ENCODE assay signal across 10 cellular contexts in genomic region chr7:30920584-30921539, GRCh38. TPM values are rescaled to one million over a fixed set of nuclear protein-coding genes. Genes with fewer than 3 reads are reported as not detected.
DNase-seq lines count a peak whose midpoint lies in the region; ATAC-seq lines count a peak whose summit lies in the region.
"Had no signal": no experiment of that assay in that cellular context is flagged by ENCODE, and none has a peak within 500 bp of the region (broad histone marks: within the 10 kb centered on the region; RNA-seq: fewer than 3 reads in every experiment).

No MANE protein-coding gene starts in this region.

- H3K27ac ChIP-seq in esophagus (ENCODE audit: low read depth in 2 of 2, low read length in 1 of 2): peak overlapping the region; percentile 18 to 60
- peak overlapping the region; percentile 23 for H3K27ac ChIP-seq in muscle layer of colon (ENCODE audit: low read depth, low read length)

- ATAC-seq in GM21786 (IDR thresholded peaks at IDR 0.05; ENCODE audit: unreplicated experiment) (no peak), HG02970 (IDR thresholded peaks at IDR 0.05; ENCODE audit: low FRiP score, unreplicated experiment) (no peak)

- no peaks in the 10 kb centered on the region for H3K9me3 ChIP-seq in esophagus (ENCODE audit: control insufficient read depth in 2 of 2, insufficient read depth in 1 of 2, low read depth in 1 of 2, low read length in 1 of 2)
- H3K9me3 ChIP-seq in muscle layer of colon (ENCODE audit: low read length): no peaks in the 10 kb centered on the region
- H3K9me3 ChIP-seq: Caco-2 had no signal

- H3K4me3 ChIP-seq in esophagus (ENCODE audit: low read depth in 1 of 2, low read length in 2 of 2) (no peak overlapping the region), muscle layer of colon (ENCODE audit: low read depth in 1 of 2, low read length in 2 of 2) (peak overlapping the region in 1 of 2 donors; percentile 11)

- DNase-seq in A172 (ENCODE audit: low spot score) (peak; percentile 93), LHCN-M2 (ENCODE audit: low read depth) (peak; percentile 48), HT-29 (ENCODE audit: low spot score) (no peak), amygdala (lab: John Stamatoyannopoulos, UW) (no peak)

- H3K9ac ChIP-seq in muscle layer of colon (ENCODE audit: low read length): no peak overlapping the region

- H3K36me3 ChIP-seq in esophagus (ENCODE audit: control insufficient read depth in 2 of 2, insufficient read depth in 2 of 2, low read length in 1 of 2): peaks cover 0 to 6% of the 10 kb centered on the region in 2 donors
- H3K36me3 ChIP-seq in muscle layer of colon (ENCODE audit: insufficient read depth, low read length): peaks cover 35% of the 10 kb centered on the region

- H3K4me1 ChIP-seq in esophagus (ENCODE audit: control insufficient read depth in 2 of 2, insufficient read depth in 2 of 2, low read length in 1 of 2) (peaks cover 0 to 15% of the 10 kb centered on the region in 2 donors), muscle layer of colon (ENCODE audit: insufficient read depth, low read length) (peaks cover 48% of the 10 kb centered on the region)
- H3K4me1 ChIP-seq: Caco-2 had no signal

- 54 to 59% methylated on average over 9 of the region's 9 CpGs for WGBS in esophagus, 2 donors

- no peaks in the 10 kb centered on the region for H3K27me3 ChIP-seq in esophagus (ENCODE audit: control insufficient read depth in 1 of 2, insufficient read depth in 2 of 2, low read length in 2 of 2)
- no peaks in the 10 kb centered on the region for H3K27me3 ChIP-seq in muscle layer of colon (ENCODE audit: control insufficient read depth in 1 of 2, insufficient read depth in 2 of 2, low read length in 2 of 2)

RNA-seq across cellular contexts. Expression of gene AQP1, which starts 9.2 kb away (rescaled TPM):
- total RNA-seq in A172 (2014; rRNA removed; shearing (Covaris generic)): 25.1 and 25.9 TPM in 2 replicates
- 0.13 and 0.23 TPM in 2 replicates for total RNA-seq in LHCN-M2 (2014; rRNA removed)
- polyA plus RNA-seq in LHCN-M2 (2012): 1.9 TPM
- polyA plus RNA-seq in esophagus: 10 to 100 TPM; 28.9 to 49.8 TPM
- 8.2 and 9.8 TPM in 2 replicates for total RNA-seq in HT-29 (2014; rRNA removed; shearing (Covaris generic))

RNA-seq across cellular contexts. Expression of gene GHRHR, which starts 42.9 kb away (rescaled TPM):
- total RNA-seq in A172 (2014; rRNA removed; shearing (Covaris generic)): not detected in 2 replicates
- not detected in 2 replicates for total RNA-seq in LHCN-M2 (2014; rRNA removed)
- not detected for polyA plus RNA-seq in LHCN-M2 (2012)
- not detected for polyA plus RNA-seq in esophagus
- total RNA-seq in HT-29 (2014; rRNA removed; shearing (Covaris generic)): not detected in 2 replicates
- total RNA-seq: Caco-2 had no signal
- polyA plus RNA-seq: neural cell had no signal

Comparison
In these comparisons a context has a peak if more than half of its experiments do, and no peak if none do; other contexts are left out.
1. DNase-seq: peak in A172 (single experiment) and LHCN-M2 (single experiment); none in HT-29 (single experiment) and amygdala (0 of 56).